In the genomic region with DNA sequence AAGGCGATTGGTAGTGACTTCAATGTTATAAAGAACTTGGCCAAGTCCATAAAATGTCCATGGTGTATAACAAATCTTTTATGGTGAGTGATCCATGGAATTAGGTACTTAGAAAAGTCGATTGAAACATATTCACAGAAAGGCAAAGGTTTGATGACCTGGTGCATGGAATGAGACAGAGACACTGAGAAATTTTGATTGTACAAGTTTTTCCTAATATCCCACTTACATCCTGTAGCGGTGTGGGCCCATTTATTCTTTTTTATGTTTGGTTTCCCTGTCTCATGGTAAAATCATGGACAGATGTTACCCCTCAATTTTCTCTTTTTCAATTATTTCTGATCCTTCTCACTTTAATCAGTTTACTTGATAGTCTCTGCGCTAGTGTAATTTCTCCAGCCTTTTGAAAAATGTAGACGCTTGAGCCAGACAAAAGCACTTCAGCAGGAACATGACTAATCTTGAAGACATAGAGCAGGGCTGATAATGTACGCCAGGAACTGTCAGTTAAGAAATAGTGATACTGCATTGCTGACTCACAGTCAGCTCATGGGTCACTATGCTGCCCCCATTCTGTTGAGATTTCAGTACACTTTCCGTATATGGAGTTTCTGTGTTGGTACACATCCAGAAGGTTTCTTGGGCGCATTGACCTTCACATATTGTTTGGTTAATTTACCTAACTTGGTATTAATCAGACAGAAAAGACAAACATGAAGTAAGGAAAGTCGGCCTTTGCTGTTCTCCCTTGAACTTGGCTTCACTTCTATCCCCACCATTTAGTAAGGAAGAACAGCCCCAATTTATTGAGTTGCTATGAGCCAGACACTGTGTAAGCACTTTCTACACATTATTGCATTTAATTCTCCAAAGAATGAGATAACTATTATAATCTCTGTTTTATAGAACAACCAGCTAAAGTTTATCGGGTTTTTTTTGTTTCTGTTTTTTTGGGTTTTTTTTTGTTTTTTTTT, we compare ENCODE assay signal across 12 cellular contexts.
DNase-seq lines count a peak whose midpoint lies in the region; ATAC-seq and TF ChIP-seq lines count a peak whose summit lies in the region.
"Had no signal": no experiment of that assay in that cellular context is flagged by ENCODE, and none has a peak within 500 bp of the region (broad histone marks: within the 10 kb centered on the region; RNA-seq: fewer than 3 reads in every experiment).

No MANE protein-coding gene starts in this region.

- POLR2A ChIA-PET in A673 (lab: Charles Lee; ENCODE audit: low non-redundant PET), result interaction anchor here (0.6 kb wide), 2 partner anchors 530 to 704 kb away, joined by 3 to 7 read pairs; no protein-coding TSS in a partner anchor

- H3K4me1 ChIP-seq in A673 (ENCODE audit: insufficient read depth, low read length, poor library complexity, severe bottlenecking), result no peaks in the 10 kb centered on the region
- no peaks in the 10 kb centered on the region for H3K4me1 ChIP-seq in body of pancreas
- H3K4me1 ChIP-seq in lung (ENCODE audit: control insufficient read depth in 2 of 2, insufficient read depth in 2 of 2, low read length in 2 of 2), result no peaks in the 10 kb centered on the region
- no peaks in the 10 kb centered on the region for H3K4me1 ChIP-seq in colonic mucosa
- H3K4me1 ChIP-seq: heart left ventricle had no signal

- ATAC-seq in body of pancreas (peak; percentile 88), lung (ENCODE audit: insufficient read depth, low FRiP score) (peak; percentile 88), GM18520 (IDR thresholded peaks at IDR 0.05; ENCODE audit: unreplicated experiment) (no peak)

- H3K9ac ChIP-seq in colonic mucosa (ENCODE audit: low read depth in 2 of 2, low read length in 2 of 2), result no peak overlapping the region

- H3K4me3 ChIP-seq in A673 (ENCODE audit: low read depth, low read length, poor library complexity, severe bottlenecking) (no peak overlapping the region), body of pancreas (no peak overlapping the region), lung (no peak overlapping the region), colonic mucosa (no peak overlapping the region)
- H3K4me3 ChIP-seq: heart left ventricle had no signal

- TF ChIP-seq CTCF in A673 (conservative IDR thresholded peaks at IDR 0.05; ENCODE audit: low read depth, low read length), result no peak
- peak in 1 of 7 experiments; percentile 20 for TF ChIP-seq CTCF in body of pancreas (IDR thresholded peaks at IDR 0.05)
- TF ChIP-seq CTCF in lung (IDR thresholded peaks at IDR 0.05; ENCODE audit: control extremely low read depth, extremely low read depth), result no peak
- no peak for TF ChIP-seq CTCF in colonic mucosa (IDR thresholded peaks at IDR 0.05)

- H3K27ac ChIP-seq in A673 (ENCODE audit: low read depth, low read length, poor library complexity, severe bottlenecking), result no peak overlapping the region
- no peak overlapping the region for H3K27ac ChIP-seq in body of pancreas
- H3K27ac ChIP-seq in lung (ENCODE audit: low read depth in 1 of 2, low read length in 1 of 2), result no peak overlapping the region
- no peak overlapping the region for H3K27ac ChIP-seq in colonic mucosa

- intact Hi-C loops in A673 (cut with micrococcal nuclease; ENCODE audit: unreplicated experiment), result no loop called here
- intact Hi-C loops in body of pancreas (cut with DNase I), result no loop called here
- intact Hi-C loops in colonic mucosa (cut with DNase I), result no loop called here

- BruUV-seq in A673 (replicated peaks; lab: Mats Ljungman, UMichigan), result no TSS peak

- H3K9me3 ChIP-seq in A673 (ENCODE audit: low read depth, low read length, poor library complexity, severe bottlenecking), result no peaks in the 10 kb centered on the region
- no peaks in the 10 kb centered on the region for H3K9me3 ChIP-seq in body of pancreas
- no peaks in the 10 kb centered on the region for H3K9me3 ChIP-seq in lung (ENCODE audit: control insufficient read depth in 2 of 2, insufficient read depth in 1 of 2, low read length in 1 of 2)
- no peaks in the 10 kb centered on the region for H3K9me3 ChIP-seq in colonic mucosa
- H3K9me3 ChIP-seq: heart left ventricle had no signal

- H3K27me3 ChIP-seq in A673 (replicated peaks; ENCODE audit: insufficient read depth, low read depth, low read length, poor library complexity) (peaks cover 2% of the 10 kb centered on the region), body of pancreas (no peaks in the 10 kb centered on the region), lung (ENCODE audit: control insufficient read depth, insufficient read depth) (no peaks in the 10 kb centered on the region), colonic mucosa (no peaks in the 10 kb centered on the region)
- H3K27me3 ChIP-seq: heart left ventricle had no signal

- 54 to 56% methylated on average over 10 of the region's 10 CpGs for WGBS in body of pancreas, 2 donors
- WGBS in lung, 2 donors, result 75 to 80% methylated on average over 10 of the region's 10 CpGs

- CTCF ChIA-PET in A673 (lab: Charles Lee), result no interaction called here

- H3K36me3 ChIP-seq in A673 (ENCODE audit: insufficient read depth, low read length, poor library complexity, severe bottlenecking), result no peaks in the 10 kb centered on the region
- no peaks in the 10 kb centered on the region for H3K36me3 ChIP-seq in body of pancreas (replicated peaks in 1 of 2; ENCODE audit: insufficient read depth in 1 of 2, low read depth in 2 of 2)
- no peaks in the 10 kb centered on the region for H3K36me3 ChIP-seq in lung (ENCODE audit: control insufficient read depth in 2 of 2, insufficient read depth in 2 of 2, low read length in 2 of 2)
- no peaks in the 10 kb centered on the region for H3K36me3 ChIP-seq in colonic mucosa
- H3K36me3 ChIP-seq: heart left ventricle had no signal

- DNase-seq in A673 (ENCODE audit: low spot score) (peak; percentile 9), HT1080 (ENCODE audit: low read depth) (peak; percentile 91), body of pancreas (peak; percentile 12 to 66 (median 48)), lung (ENCODE audit: low spot score) (no peak), NCI-H526 treated with DMSO at 0.1 percent for 48 hours (lab: John Stamatoyannopoulos, UW) (no peak), colonic mucosa (no peak), mesenteric fat pad (ENCODE audit: low spot score) (no peak)
- DNase-seq: activated CD4-positive, CD25-positive, alpha-beta regulatory T cell; activated naive CD4-positive, alpha-beta T cell treated with anti-CD3 and anti-CD28 coated beads for 36 hours; CD4-positive, alpha-beta T cell; heart left ventricle had no signal

- no peak for TF ChIP-seq POLR2A in body of pancreas (IDR thresholded peaks at IDR 0.05)

Comparison
In these comparisons a context has a peak if more than half of its experiments do, and no peak if none do; other contexts are left out.
1. DNase-seq: peak in A673 (single experiment), HT1080 (single experiment) and body of pancreas (4 of 4); none in lung (single experiment), NCI-H526 treated with DMSO at 0.1 percent for 48 hours (single experiment), colonic mucosa (single experiment) and mesenteric fat pad (single experiment).